In genomic region chr1:89708727-89709375, GRCh38 we compare ENCODE assay signal across 2 cellular contexts.
TF ChIP-seq lines count a peak whose summit lies in the region.

No MANE protein-coding gene starts in this region.

TF ChIP-seq in GM23338, 12 proteins besides CTCF, POLR2A, EP300 and RAD21 (continued from another document):
- no peak for TF ChIP-seq REST (IDR thresholded peaks at IDR 0.05; ENCODE audit: unreplicated experiment)
- TF ChIP-seq CREB1 (CRISPR knock-in tag; IDR thresholded peaks at IDR 0.05; ENCODE audit: low read depth), result no peak

TF ChIP-seq in K562, 482 proteins besides CTCF, POLR2A, EP300 and RAD21 (continued from another document):
- TF ChIP-seq ZNF512 (tag; IDR thresholded peaks at IDR 0.05), result no peak
- no peak for TF ChIP-seq GTF2F1 (IDR thresholded peaks at IDR 0.05; ENCODE audit: low read depth, low read length)
- no peak for TF ChIP-seq RBM22 (IDR thresholded peaks at IDR 0.05; ENCODE audit: low read depth, low read length, poor library complexity, severe bottlenecking)
- no peak for TF ChIP-seq EWSR1 (IDR thresholded peaks at IDR 0.05; ENCODE audit: borderline replicate concordance, low read depth, partially characterized antibody)
- TF ChIP-seq GTF3C2 (IDR thresholded peaks at IDR 0.05; ENCODE audit: borderline replicate concordance, extremely low read depth, insufficient read length), result no peak
- TF ChIP-seq ZC3H4 (CRISPR knock-in tag; IDR thresholded peaks at IDR 0.05; ENCODE audit: borderline replicate concordance), result no peak
